In the genomic region with DNA sequence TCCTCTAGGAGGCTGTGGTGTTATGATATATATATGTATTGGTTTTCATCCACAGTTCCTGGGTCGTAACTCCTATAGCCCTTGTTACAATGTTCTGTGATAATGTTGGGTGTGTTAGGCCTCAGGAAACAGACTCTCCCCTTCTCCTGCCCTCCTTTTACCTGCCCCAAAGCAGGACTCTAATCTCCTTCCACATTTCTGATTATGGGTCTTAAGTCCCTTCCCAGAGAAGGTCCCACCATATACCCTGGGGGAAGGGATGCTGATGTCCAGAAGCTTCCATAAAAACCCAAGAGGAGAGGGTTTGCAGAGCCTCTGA, we compare ENCODE assay signal across 8 cellular contexts. TPM values are rescaled to one million over a fixed set of nuclear protein-coding genes. Genes with fewer than 3 reads are reported as not detected.
DNase-seq lines count a peak whose midpoint lies in the region; ATAC-seq and TF ChIP-seq lines count a peak whose summit lies in the region.

No MANE protein-coding gene starts in this region.

- H3K27ac Mint-ChIP-seq in activated T-cell treated with anti-CD3 and anti-CD28 coated beads, Interleukin-2, amount 50 U/mL, for 72 hours = peak overlapping the region; percentile 89
- H3K27ac Mint-ChIP-seq in activated naive CD8-positive, alpha-beta T cell treated with anti-CD3 and anti-CD28 coated beads, Interleukin-2, amount 10 ng/mL, durations not matched to agents 7 days and 5 days = peak overlapping the region; percentile 96

- peak overlapping the region; percentile 88 to 99 for H3K4me3 Mint-ChIP-seq in activated T-cell treated with anti-CD3 and anti-CD28 coated beads, Interleukin-2, amount 50 U/mL, for 72 hours
- peak overlapping the region; percentile 85 for H3K4me3 Mint-ChIP-seq in activated naive CD8-positive, alpha-beta T cell treated with anti-CD3 and anti-CD28 coated beads, Interleukin-2, amount 10 ng/mL, durations not matched to agents 7 days and 5 days

- in situ Hi-C loops in transverse colon (cut with MboI; ENCODE audit: low pct_ligation_motif_present in 1 of 4, low pct_unique_long_range_greater_than_20kb in 1 of 4, low sequenced_read_pairs in 3 of 4) = no loop called here

- H3K36me3 Mint-ChIP-seq in activated T-cell treated with anti-CD3 and anti-CD28 coated beads, Interleukin-2, amount 50 U/mL, for 72 hours (ENCODE audit: insufficient read depth in 2 of 2) = peaks cover 2 to 20% of the 10 kb centered on the region in 2 donors
- H3K36me3 Mint-ChIP-seq in activated naive CD8-positive, alpha-beta T cell treated with anti-CD3 and anti-CD28 coated beads, Interleukin-2, amount 10 ng/mL, durations not matched to agents 7 days and 5 days = peaks cover 31% of the 10 kb centered on the region

- H3K9me3 ChIP-seq in lower lobe of right lung (no peaks in the 10 kb centered on the region), transverse colon (no peaks in the 10 kb centered on the region)

- H3K36me3 ChIP-seq in lower lobe of right lung (peaks cover 54% of the 10 kb centered on the region), transverse colon (peaks cover 0 to 24% (median 5%) of the 10 kb centered on the region in 4 donors)

- peaks cover 20% of the 10 kb centered on the region for H3K4me1 ChIP-seq in lower lobe of right lung
- H3K4me1 ChIP-seq in transverse colon = peaks cover 5 to 29% (median 15%) of the 10 kb centered on the region in 4 donors

- no peaks in the 10 kb centered on the region for H3K9me3 Mint-ChIP-seq in activated T-cell treated with anti-CD3 and anti-CD28 coated beads, Interleukin-2, amount 50 U/mL, for 72 hours
- no peaks in the 10 kb centered on the region for H3K9me3 Mint-ChIP-seq in activated naive CD8-positive, alpha-beta T cell treated with anti-CD3 and anti-CD28 coated beads, Interleukin-2, amount 10 ng/mL, durations not matched to agents 7 days and 5 days

- H3K27me3 ChIP-seq in lower lobe of right lung (ENCODE audit: low read depth) = no peaks in the 10 kb centered on the region
- H3K27me3 ChIP-seq in transverse colon = no peaks in the 10 kb centered on the region

- 0 to 14% methylated on average over 1 of the region's 1 CpG for WGBS in transverse colon (ENCODE audit: low coverage in 1 of 2), 2 donors

- no peak for DNase-seq in activated T-cell treated with anti-CD3 and anti-CD28 coated beads, Interleukin-2, amount 50 U/mL, for 72 hours
- no peak for DNase-seq in activated T-cell treated with anti-CD3 and anti-CD28 coated beads, Interleukin-2, amount 50 U/mL, for 48 hours
- no peak for DNase-seq in activated naive CD8-positive, alpha-beta T cell treated with anti-CD3 and anti-CD28 coated beads, Interleukin-2, amount 10 ng/mL, durations not matched to agents 7 days and 5 days
- DNase-seq in lower lobe of right lung (no peak), transverse colon (no peak), SIG-M5 (lab: John Stamatoyannopoulos, UW) (no peak), GF-D8 (lab: John Stamatoyannopoulos, UW) (no peak)
- DNase-seq in effector CD4-positive, alpha-beta T cell = no peak

- TF ChIP-seq EP300 in transverse colon (IDR thresholded peaks at IDR 0.05; ENCODE audit: low read depth) = no peak

- no peak for TF ChIP-seq POLR2A in transverse colon (IDR thresholded peaks at IDR 0.05)

- TF ChIP-seq CTCF in lower lobe of right lung (IDR thresholded peaks at IDR 0.05) (peak; percentile 48), transverse colon (IDR thresholded peaks at IDR 0.05) (peak in 2 of 5 experiments; percentile 28 to 49)

- H3K27me3 Mint-ChIP-seq in activated T-cell treated with anti-CD3 and anti-CD28 coated beads, Interleukin-2, amount 50 U/mL, for 72 hours (ENCODE audit: low read depth) = no peaks in the 10 kb centered on the region
- no peaks in the 10 kb centered on the region for H3K27me3 Mint-ChIP-seq in activated naive CD8-positive, alpha-beta T cell treated with anti-CD3 and anti-CD28 coated beads, Interleukin-2, amount 10 ng/mL, durations not matched to agents 7 days and 5 days

- intact Hi-C loops in lower lobe of right lung (cut with DNase I) (no loop called here), transverse colon (cut with DNase I; ENCODE audit: low total_unique reads) (no loop called here)

- H3K4me1 Mint-ChIP-seq in activated T-cell treated with anti-CD3 and anti-CD28 coated beads, Interleukin-2, amount 50 U/mL, for 72 hours (ENCODE audit: low read depth) = peaks cover 45% of the 10 kb centered on the region
- peaks cover 25% of the 10 kb centered on the region for H3K4me1 Mint-ChIP-seq in activated naive CD8-positive, alpha-beta T cell treated with anti-CD3 and anti-CD28 coated beads, Interleukin-2, amount 10 ng/mL, durations not matched to agents 7 days and 5 days

- POLR2A ChIA-PET in activated naive CD8-positive, alpha-beta T cell treated with anti-CD3 and anti-CD28 coated beads, Interleukin-2, amount 10 ng/mL, durations not matched to agents 7 days and 5 days (lab: Charles Lee) = interaction anchor here (0.5 to 2.8 kb wide), 11 partner anchors 10 to 248 kb away, joined by 3 to 21 read pairs (median 4); a partner anchor contains a TSS

- no peak for ATAC-seq in activated T-cell treated with anti-CD3 and anti-CD28 coated beads, Interleukin-2, amount 50 U/mL, for 72 hours (replicated peaks in 1 of 2)
- ATAC-seq in activated naive CD8-positive, alpha-beta T cell treated with anti-CD3 and anti-CD28 coated beads, Interleukin-2, amount 10 ng/mL, durations not matched to agents 7 days and 5 days (ENCODE audit: low read depth) = no peak
- peak in 1 of 2 donors; percentile 1 for ATAC-seq in lower lobe of right lung

- H3K27ac ChIP-seq in lower lobe of right lung (peak overlapping the region; percentile 86), transverse colon (peak overlapping the region; percentile 86 to 89 (median 88))

- H3K4me3 ChIP-seq in lower lobe of right lung (peak overlapping the region; percentile 92), transverse colon (peak overlapping the region in 3 of 4 donors; percentile 71 to 97 (median 77))

RNA-seq across cellular contexts. Expression of a gene that starts 0.5 kb away (rescaled TPM):
- total RNA-seq in activated T-cell treated with anti-CD3 and anti-CD28 coated beads, Interleukin-2, amount 50 U/mL, for 72 hours = 100 to 1,000 TPM; 203 to 206 TPM
- 100 to 1,000 TPM; 109 to 112 TPM for total RNA-seq in activated naive CD8-positive, alpha-beta T cell treated with anti-CD3 and anti-CD28 coated beads, Interleukin-2, amount 10 ng/mL, durations not matched to agents 7 days and 5 days
- 57.5 TPM for total RNA-seq in lower lobe of right lung
- total RNA-seq in transverse colon = 100 to 1,000 TPM in 1 of 4 donors, 10 to 100 TPM in 3; 31.0 to 183 (median 85.8) TPM

RNA-seq across cellular contexts. Expression of a gene that starts 19.4 kb away (rescaled TPM):
- 10 to 100 TPM; 62.6 to 65.0 TPM for total RNA-seq in activated T-cell treated with anti-CD3 and anti-CD28 coated beads, Interleukin-2, amount 50 U/mL, for 72 hours
- total RNA-seq in activated naive CD8-positive, alpha-beta T cell treated with anti-CD3 and anti-CD28 coated beads, Interleukin-2, amount 10 ng/mL, durations not matched to agents 7 days and 5 days = 10 to 100 TPM; 61.9 to 63.9 TPM
- total RNA-seq in lower lobe of right lung (37.2 TPM), transverse colon (100 to 1,000 TPM in 1 of 4 donors, 10 to 100 TPM in 2, 1 to 10 TPM in 1; 9.4 to 566 (median 41.9) TPM)

RNA-seq across cellular contexts. Expression of a gene that starts 19.9 kb away (rescaled TPM):
- total RNA-seq in activated T-cell treated with anti-CD3 and anti-CD28 coated beads, Interleukin-2, amount 50 U/mL, for 72 hours = 100 to 1,000 TPM in 1 of 2 donors, 10 to 100 TPM in 1; 97.4 to 103 TPM
- 10 to 100 TPM; 93.6 to 99.5 TPM for total RNA-seq in activated naive CD8-positive, alpha-beta T cell treated with anti-CD3 and anti-CD28 coated beads, Interleukin-2, amount 10 ng/mL, durations not matched to agents 7 days and 5 days
- total RNA-seq in lower lobe of right lung (36.7 TPM), transverse colon (100 to 1,000 TPM in 2 of 4 donors, 10 to 100 TPM in 2; 65.3 to 120 (median 96.9) TPM)

RNA-seq across cellular contexts. Expression of a gene that starts 29.4 kb away (rescaled TPM):
- total RNA-seq in activated T-cell treated with anti-CD3 and anti-CD28 coated beads, Interleukin-2, amount 50 U/mL, for 72 hours = 10 to 100 TPM; 20.6 to 26.4 TPM
- total RNA-seq in activated naive CD8-positive, alpha-beta T cell treated with anti-CD3 and anti-CD28 coated beads, Interleukin-2, amount 10 ng/mL, durations not matched to agents 7 days and 5 days = 10 to 100 TPM; 14.4 to 14.5 TPM
- total RNA-seq in lower lobe of right lung = 10.2 TPM
- total RNA-seq in transverse colon = 10 to 100 TPM in 2 of 4 donors, 1 to 10 TPM in 2; 3.0 to 11.1 (median 9.4) TPM

RNA-seq across cellular contexts. Expression of a gene that starts 46.6 kb away (rescaled TPM):
- total RNA-seq in activated T-cell treated with anti-CD3 and anti-CD28 coated beads, Interleukin-2, amount 50 U/mL, for 72 hours = 10 to 100 TPM; 71.5 to 87.3 TPM
- total RNA-seq in activated naive CD8-positive, alpha-beta T cell treated with anti-CD3 and anti-CD28 coated beads, Interleukin-2, amount 10 ng/mL, durations not matched to agents 7 days and 5 days = 10 to 100 TPM; 68.6 to 72.3 TPM
- 59.3 TPM for total RNA-seq in lower lobe of right lung
- 10 to 100 TPM in 2 of 4 donors, 1 to 10 TPM in 2; 4.6 to 37.5 (median 21.7) TPM for total RNA-seq in transverse colon
